Comparison of ENCODE assay signal across 21 cellular contexts in the genomic region with DNA sequence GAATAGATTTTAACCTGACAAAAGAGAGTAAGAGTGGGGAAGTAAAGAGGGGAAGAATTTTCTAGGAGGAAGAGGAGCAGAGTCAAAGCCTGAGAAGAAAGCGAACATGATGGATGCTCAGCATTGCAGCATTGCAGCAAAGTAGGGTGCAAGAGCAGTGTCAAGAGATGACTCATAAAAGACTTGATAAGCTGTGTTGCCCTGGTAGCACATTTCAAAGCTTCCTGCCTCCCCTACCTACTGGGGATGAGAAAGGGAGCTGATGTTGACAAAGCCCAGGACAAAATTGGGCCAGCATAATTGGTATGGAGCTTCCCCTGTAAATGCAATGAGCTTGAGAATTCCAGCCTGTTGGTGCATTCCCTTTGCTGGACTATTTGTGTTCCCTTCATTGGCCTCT.
DNase-seq lines count a peak whose midpoint lies in the region.
"Had no signal": no experiment of that assay in that cellular context is flagged by ENCODE, and none has a peak within 500 bp of the region (broad histone marks: within the 10 kb centered on the region; RNA-seq: fewer than 3 reads in every experiment).

No MANE protein-coding gene starts in this region.

- H4K5ac ChIP-seq in mesendoderm (ENCODE audit: low read length): no peak overlapping the region

- H2AFZ ChIP-seq in mesenchymal stem cell (ENCODE audit: low read depth, low read length): no peak overlapping the region

- H2BK5ac ChIP-seq in mesendoderm (ENCODE audit: low read length) (no peak overlapping the region), mesenchymal stem cell (ENCODE audit: low read depth, low read length, poor library complexity, severe bottlenecking) (no peak overlapping the region)

- no peak overlapping the region for H3K4ac ChIP-seq in mesendoderm (ENCODE audit: low read depth, low read length)
- no peak overlapping the region for H3K4ac ChIP-seq in mesenchymal stem cell (ENCODE audit: low read depth in 1 of 2, low read length in 2 of 2)

- H3K27ac ChIP-seq in mesendoderm (ENCODE audit: low read depth, low read length): no peak overlapping the region
- H3K27ac ChIP-seq in mesenchymal stem cell (ENCODE audit: low read length, poor library complexity, severe bottlenecking): no peak overlapping the region
- H3K27ac ChIP-seq: BLaER1 had no signal

- H2BK15ac ChIP-seq in mesendoderm (replicated peaks; ENCODE audit: low read depth): no peak overlapping the region
- H2BK15ac ChIP-seq in mesenchymal stem cell (ENCODE audit: low read depth, poor library complexity, severe bottlenecking): no peak overlapping the region

- no peaks in the 10 kb centered on the region for H3K9me3 ChIP-seq in mesenchymal stem cell (ENCODE audit: control insufficient read depth, low read length)
- H3K9me3 ChIP-seq: BE2C, BLaER1 had no signal

- no peak overlapping the region for H4K91ac ChIP-seq in mesenchymal stem cell (ENCODE audit: low read length)

- peaks cover 6% of the 10 kb centered on the region for H3K4me1 ChIP-seq in mesendoderm (ENCODE audit: control insufficient read depth, low read depth, low read length)
- H3K4me1 ChIP-seq in mesenchymal stem cell (ENCODE audit: control insufficient read depth, insufficient read depth, low read depth, low read length): no peaks in the 10 kb centered on the region
- H3K4me1 ChIP-seq: BE2C, BLaER1 had no signal

- no peak overlapping the region for H3K56ac ChIP-seq in mesendoderm (ENCODE audit: low read length)

- H3K9ac ChIP-seq in mesendoderm (ENCODE audit: low read length) (no peak overlapping the region), mesenchymal stem cell (ENCODE audit: low read length) (no peak overlapping the region)
- H3K9ac ChIP-seq: BLaER1 had no signal

- H3K18ac ChIP-seq in mesendoderm (ENCODE audit: low read length) (no peak overlapping the region), mesenchymal stem cell (ENCODE audit: low read depth in 1 of 2, low read length in 2 of 2) (no peak overlapping the region)

- no peak overlapping the region for H2BK12ac ChIP-seq in mesenchymal stem cell (ENCODE audit: low read length in 2 of 2)

- H3K14ac ChIP-seq in mesenchymal stem cell (ENCODE audit: low read length in 2 of 2): no peak overlapping the region

- H3K4me3 ChIP-seq in mesendoderm (ENCODE audit: low read length): no peak overlapping the region
- no peak overlapping the region for H3K4me3 ChIP-seq in mesenchymal stem cell (ENCODE audit: insufficient read depth in 1 of 2, low read depth in 1 of 2, low read length in 2 of 2)
- H3K4me3 ChIP-seq: BLaER1, GM12878 had no signal

- H3K4me2 ChIP-seq in mesendoderm (ENCODE audit: low read length) (no peak overlapping the region), mesenchymal stem cell (ENCODE audit: low read length, poor library complexity, severe bottlenecking) (no peak overlapping the region)
- H3K4me2 ChIP-seq: BLaER1 had no signal

- H3K79me1 ChIP-seq in mesendoderm (ENCODE audit: low read length) (no peaks in the 10 kb centered on the region), mesenchymal stem cell (replicated peaks; ENCODE audit: low read length, poor library complexity, severe bottlenecking) (no peaks in the 10 kb centered on the region)

- H3K23ac ChIP-seq in mesendoderm (ENCODE audit: low read length) (no peak overlapping the region), mesenchymal stem cell (ENCODE audit: low read length in 2 of 2) (no peak overlapping the region)

- H3K27me3 ChIP-seq in mesendoderm (ENCODE audit: insufficient read depth, low read length, poor library complexity) (no peaks in the 10 kb centered on the region), mesenchymal stem cell (ENCODE audit: control insufficient read depth in 1 of 2, insufficient read depth in 1 of 2, low read length in 2 of 2) (peaks cover 0 to 19% of the 10 kb centered on the region in 2 experiments)
- H3K27me3 ChIP-seq: BE2C, BLaER1 had no signal

- H2AK5ac ChIP-seq in mesendoderm (ENCODE audit: low read length) (no peak overlapping the region), mesenchymal stem cell (ENCODE audit: low read length, severe bottlenecking) (no peak overlapping the region)

- no CpG with 5 or more reads among the region's 1 CpG for WGBS in mesendoderm (ENCODE audit: extremely low coverage, insufficient coverage, low lambda C conversion rate)
- WGBS in mesenchymal stem cell: 86% methylated on average over 1 of the region's 1 CpG

- H2BK120ac ChIP-seq in mesendoderm (ENCODE audit: low read depth, low read length) (no peak overlapping the region), mesenchymal stem cell (ENCODE audit: low read depth, low read length) (no peak overlapping the region)

- H3K79me2 ChIP-seq in mesendoderm (ENCODE audit: control insufficient read depth, insufficient read depth, low read length): no peaks in the 10 kb centered on the region

- H4K8ac ChIP-seq in mesendoderm (ENCODE audit: low read depth, low read length) (no peak overlapping the region), mesenchymal stem cell (ENCODE audit: low read length) (no peak overlapping the region)

- DNase-seq in Daoy (ENCODE audit: low read depth): peak; percentile 4
- DNase-seq in ELF-1 (ENCODE audit: low read depth, low spot score): peak; percentile 10
- DNase-seq in mesendoderm: peak; percentile 53
- no peak for DNase-seq in NCI-H2029 (lab: John Stamatoyannopoulos, UW)
- DNase-seq in mesenchymal stem cell: no peak
- DNase-seq: 8988T; ACHN; BE2C; C1 segment of cervical spinal cord; CD4-positive, alpha-beta memory T cell; CD4-positive, CD25-positive, alpha-beta regulatory T cell; CD8-positive, alpha-beta memory T cell; COR-L47; DMS 273 treated with DMSO at 0.1 percent for 48 hours; DMS153; DMS53; DMS79; DND-41; GDM1 had no signal

- H3K36me3 ChIP-seq in mesendoderm (ENCODE audit: control insufficient read depth, insufficient read depth, low read length) (no peaks in the 10 kb centered on the region), mesenchymal stem cell (ENCODE audit: control insufficient read depth in 1 of 2, insufficient read depth in 2 of 2, low read depth in 1 of 2, low read length in 2 of 2) (no peaks in the 10 kb centered on the region)
- H3K36me3 ChIP-seq: BE2C, BLaER1 had no signal

Comparison
In these comparisons a context has a peak if more than half of its experiments do, and no peak if none do; other contexts are left out.
1. DNase-seq: peak in Daoy (single experiment), ELF-1 (single experiment) and mesendoderm (single experiment); none in NCI-H2029 (single experiment) and mesenchymal stem cell (single experiment).